8 cellular contexts compared by ENCODE assay signal in the genomic region with DNA sequence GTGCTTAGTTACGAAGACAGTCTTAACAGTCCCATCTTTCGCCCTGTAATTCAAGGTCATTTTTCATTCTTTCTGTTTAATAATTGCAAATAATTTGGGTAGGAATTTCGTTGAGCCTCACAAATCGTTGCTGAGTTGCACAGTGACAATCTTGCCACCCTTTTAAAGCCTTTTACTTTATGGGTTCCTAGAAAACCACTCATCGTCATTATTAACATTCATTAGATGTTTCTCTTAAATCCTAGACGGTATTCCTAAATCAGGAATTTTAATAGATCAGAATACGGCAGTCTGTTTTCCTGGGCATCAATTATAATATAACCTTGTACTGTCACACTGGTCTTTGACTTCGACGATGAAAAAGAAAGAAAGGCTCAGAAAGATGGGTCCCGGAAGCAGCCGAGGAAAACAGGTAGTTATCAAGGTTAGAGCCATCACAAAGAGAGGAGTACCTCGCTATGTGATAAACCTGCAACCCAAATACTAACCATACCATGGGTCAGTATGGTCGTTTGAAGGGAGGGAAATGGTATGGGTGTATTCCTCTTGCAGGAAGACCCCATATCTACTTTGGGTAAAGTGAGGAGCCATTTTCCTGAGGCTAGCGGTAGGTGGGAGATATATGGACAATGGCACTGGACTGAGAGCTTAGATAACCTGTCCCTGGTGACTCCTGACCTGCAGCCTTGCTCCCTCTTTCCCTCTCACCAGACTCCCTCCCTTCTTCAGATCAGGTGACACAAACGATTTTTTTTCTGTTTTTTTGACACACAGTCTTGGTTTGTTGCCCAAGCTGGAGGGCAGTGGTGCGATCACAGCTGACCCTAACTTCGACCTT. TPM values are rescaled to one million over a fixed set of nuclear protein-coding genes. Genes with fewer than 3 reads are reported as not detected.
DNase-seq lines count a peak whose midpoint lies in the region; ATAC-seq and TF ChIP-seq lines count a peak whose summit lies in the region.

No MANE protein-coding gene starts in this region.

- CTCF ChIA-PET in mammary epithelial cell (lab: Charles Lee; ENCODE audit: low non-redundant PET): interaction anchor here (0.9 kb wide), 1 partner anchor 17 kb away, joined by 7 read pairs; no protein-coding TSS in a partner anchor

- peaks cover 35% of the 10 kb centered on the region for H3K4me1 ChIP-seq in KMS-11 (ENCODE audit: low read depth, poor library complexity, severe bottlenecking)
- H3K4me1 ChIP-seq in mammary epithelial cell (ENCODE audit: insufficient read depth, low read length): peaks cover 12% of the 10 kb centered on the region
- H3K4me1 ChIP-seq in mesodermal cell (ENCODE audit: control insufficient read depth, insufficient read depth, low read length, poor library complexity, severe bottlenecking): peaks cover 17% of the 10 kb centered on the region

- WGBS in mammary epithelial cell (ENCODE audit: low coverage, missing lambda C conversion rate): 14% methylated on average over 16 of the region's 17 CpGs
- WGBS in mesodermal cell (ENCODE audit: insufficient coverage in 2 of 2), 2 experiments: 66 to 69% methylated on average over 5 to 6 of the region's 17 CpGs

- H3K4me2 ChIP-seq in KMS-11 (peak overlapping the region; percentile 73), mammary epithelial cell (ENCODE audit: insufficient read depth, low read depth, low read length) (peak overlapping the region; percentile 87)

- DNase-seq in mammary epithelial cell (peak; percentile 5), HuH-7.5 (ENCODE audit: low spot score) (no peak), AG08395 (ENCODE audit: low spot score) (no peak)
- DNase-seq in activated CD4-positive, alpha-beta T cell treated with anti-CD3 and anti-CD28 coated beads for 48 hours: no peak

- H3K36me3 ChIP-seq in KMS-11 (ENCODE audit: insufficient read depth) (no peaks in the 10 kb centered on the region), mammary epithelial cell (ENCODE audit: insufficient read depth, low read length) (no peaks in the 10 kb centered on the region), mesodermal cell (ENCODE audit: control insufficient read depth, insufficient read depth, low read length) (peaks cover 15% of the 10 kb centered on the region)

- intact Hi-C loops in mammary epithelial cell (cut with micrococcal nuclease): loop anchor here (1.0 to 5.0 kb wide), 4 partner anchors 17 to 181 kb away; a partner anchor contains a TSS

- H3K9ac ChIP-seq in KMS-11: peak overlapping the region; percentile 98
- H3K9ac ChIP-seq in mammary epithelial cell (ENCODE audit: insufficient read depth, low read length): peak overlapping the region; percentile 98

- H4K20me1 ChIP-seq in KMS-11 (ENCODE audit: insufficient read depth): peaks cover 11% of the 10 kb centered on the region
- no peaks in the 10 kb centered on the region for H4K20me1 ChIP-seq in mammary epithelial cell (ENCODE audit: insufficient read depth, low read length)

- ATAC-seq in GM18907 (IDR thresholded peaks at IDR 0.05; ENCODE audit: unreplicated experiment): peak; percentile 3
- no peak for ATAC-seq in GM21825 (IDR thresholded peaks at IDR 0.05; ENCODE audit: unreplicated experiment)

- peak overlapping the region; percentile 95 for H2AFZ ChIP-seq in KMS-11 (ENCODE audit: low read depth)
- peak overlapping the region; percentile 95 for H2AFZ ChIP-seq in mammary epithelial cell (ENCODE audit: low read depth, low read length)

- H3K9me3 ChIP-seq in mammary epithelial cell (replicated peaks; ENCODE audit: insufficient read depth, low read length): no peaks in the 10 kb centered on the region
- H3K9me3 ChIP-seq in mesodermal cell (ENCODE audit: control insufficient read depth, low read length): no peaks in the 10 kb centered on the region

- H3K27ac ChIP-seq in KMS-11 (peak overlapping the region; percentile 95), mammary epithelial cell (ENCODE audit: insufficient read depth, low read depth, low read length) (peak overlapping the region; percentile 94), mesodermal cell (ENCODE audit: low read depth, low read length, severe bottlenecking) (peak overlapping the region; percentile 98)

- dilution Hi-C loops in mammary epithelial cell (cut with HindIII; ENCODE audit: low sequenced_read_pairs): no loop called here

- in situ Hi-C loops in mammary epithelial cell (cut with MboI; ENCODE audit: low sequenced_read_pairs in 2 of 2): no loop called here

- no TSS peak for BruUV-seq in mammary epithelial cell (replicated peaks; lab: Mats Ljungman, UMichigan)

- H3K27me3 ChIP-seq in KMS-11 (ENCODE audit: insufficient read depth, low read depth) (no peaks in the 10 kb centered on the region), mammary epithelial cell (ENCODE audit: insufficient read depth, low read length) (no peaks in the 10 kb centered on the region)

- H3K79me2 ChIP-seq in KMS-11 (ENCODE audit: insufficient read depth, low read depth): peaks cover 45% of the 10 kb centered on the region
- peaks cover 54% of the 10 kb centered on the region for H3K79me2 ChIP-seq in mammary epithelial cell (ENCODE audit: insufficient read depth, low read length)

- H3K4me3 ChIP-seq in KMS-11 (IDR thresholded peaks at IDR 0.05; ENCODE audit: insufficient read depth, low read depth, low read length) (peak overlapping the region; percentile 56), mammary epithelial cell (replicated peaks in 1 of 3; ENCODE audit: insufficient read depth in 1 of 3, low read depth in 2 of 3, low read length in 3 of 3) (peak overlapping the region; percentile 76 to 91 (median 88)), mesodermal cell (ENCODE audit: extremely low read depth, insufficient read depth, low read length, poor library complexity, severe bottlenecking) (peak overlapping the region; percentile 100)

- TF ChIP-seq CTCF in KMS-11 (conservative IDR thresholded peaks at IDR 0.05; ENCODE audit: low read depth, low read length): no peak
- no peak for TF ChIP-seq CTCF in mammary epithelial cell (conservative IDR thresholded peaks at IDR 0.05 in 1 of 2, IDR thresholded peaks at IDR 0.05 in 1 of 2; ENCODE audit: extremely low read depth in 1 of 2, insufficient read depth in 1 of 2, low read depth in 1 of 2, low read length in 2 of 2)

RNA-seq across cellular contexts. Expression of a gene that starts 1.0 kb away (rescaled TPM):
- 100 to 1,000 TPM; 132 to 153 TPM for total RNA-seq in mammary epithelial cell
- polyA plus RNA-seq in mammary epithelial cell: 178 TPM
- 173 TPM for polyA minus RNA-seq in mammary epithelial cell
- polyA plus RNA-seq in mesodermal cell (2013, experiment 1 of 2): 299 TPM
- 285 TPM for polyA plus RNA-seq in mesodermal cell (2013, experiment 2 of 2)

RNA-seq across cellular contexts. Expression of a gene that starts 17.5 kb away (rescaled TPM):
- 10 to 100 TPM; 23.9 to 40.0 TPM for total RNA-seq in mammary epithelial cell
- polyA plus RNA-seq in mammary epithelial cell: 2.7 TPM
- 34.8 TPM for polyA minus RNA-seq in mammary epithelial cell
- 28.9 TPM for polyA plus RNA-seq in mesodermal cell (2013, experiment 1 of 2)
- 28.0 TPM for polyA plus RNA-seq in mesodermal cell (2013, experiment 2 of 2)
